4 cellular contexts compared by ENCODE assay signal in the genomic region with DNA sequence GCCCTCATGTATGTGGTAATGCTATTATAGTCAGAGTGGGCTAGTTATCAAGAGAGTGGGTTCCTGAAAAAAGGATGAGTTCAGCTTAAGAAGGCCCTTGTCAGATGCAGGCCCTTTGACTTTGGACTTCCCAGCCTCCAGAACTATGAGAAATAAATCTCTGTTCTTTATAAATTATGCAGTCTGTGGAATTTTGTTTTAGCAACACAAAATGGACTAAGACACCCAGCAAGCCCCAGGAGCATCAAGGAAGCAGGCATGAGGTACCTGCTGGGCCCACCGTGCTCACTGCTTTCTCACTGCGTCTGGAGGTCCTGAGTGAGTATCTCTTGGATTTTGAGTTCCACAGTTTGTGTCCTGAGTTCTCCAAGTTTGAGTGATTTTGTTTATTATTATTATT. TPM values are rescaled to one million over a fixed set of nuclear protein-coding genes. Genes with fewer than 3 reads are reported as not detected.
"Had no signal": no experiment of that assay in that cellular context is flagged by ENCODE, and none has a peak within 500 bp of the region (broad histone marks: within the 10 kb centered on the region; RNA-seq: fewer than 3 reads in every experiment).

No MANE protein-coding gene starts in this region.

- DNase-seq: H9, HCEC 1CT had no signal

- H3K4me3 ChIP-seq: GM23338 had no signal

- H3K4me2 ChIP-seq: GM23338 had no signal

RNA-seq across cellular contexts. Expression of a gene that starts 35.9 kb away (rescaled TPM):
- polyA plus RNA-seq: IgD-negative memory B cell had no signal
